8 cellular contexts compared by ENCODE assay signal in the genomic region with DNA sequence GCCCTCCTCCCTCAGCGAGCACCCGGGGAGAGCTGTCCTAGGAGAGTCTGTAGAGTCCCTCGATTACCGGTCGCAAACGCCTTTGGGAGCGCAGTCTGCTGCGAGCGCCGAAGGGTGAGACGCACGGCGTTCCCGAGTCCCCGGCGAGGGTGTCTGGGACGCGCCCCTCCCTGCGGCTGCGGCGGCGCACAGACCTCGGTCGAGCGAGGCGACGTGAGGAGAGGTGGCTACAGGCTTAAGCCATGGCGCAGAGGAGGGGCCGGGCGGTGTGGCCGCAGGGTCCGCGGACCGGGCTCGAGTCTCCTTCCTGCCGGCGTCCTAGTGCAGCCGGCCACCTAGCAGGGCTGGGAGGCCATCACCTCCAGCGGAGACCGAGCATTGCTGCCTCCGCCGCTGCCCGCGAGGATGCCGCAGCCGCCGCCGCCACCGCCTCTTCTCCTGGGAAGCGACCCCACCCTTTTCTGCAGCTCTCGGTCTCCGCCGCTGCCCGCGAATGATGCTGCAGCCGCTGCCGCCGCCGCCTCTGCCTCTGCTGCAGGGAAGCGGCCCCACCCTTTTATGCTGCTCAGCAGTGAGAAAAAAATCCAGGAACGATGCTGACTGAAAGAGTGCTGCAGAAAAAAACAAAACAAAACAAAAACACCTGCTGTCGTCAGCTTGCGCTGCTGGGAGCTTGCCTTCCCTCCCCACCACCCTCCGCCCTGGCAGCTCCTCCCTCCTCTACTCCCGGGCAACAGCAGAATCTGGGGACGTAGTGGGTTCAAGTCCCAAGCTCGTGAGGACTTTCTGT. TPM values are rescaled to one million over a fixed set of nuclear protein-coding genes. Genes with fewer than 3 reads are reported as not detected.
DNase-seq lines count a peak whose midpoint lies in the region; ATAC-seq, FAIRE-seq and TF ChIP-seq lines count a peak whose summit lies in the region.

A gene (minus strand): TSS at position 531 of the 790 bp plus-strand sequence. CDS start 669 bp downstream, outside the sequence.

- H3K36me3 ChIP-seq in breast epithelium: no peaks in the 10 kb centered on the region
- no peaks in the 10 kb centered on the region for H3K36me3 ChIP-seq in bronchial epithelial cell (ENCODE audit: control insufficient read depth, insufficient read depth, low read length)
- H3K36me3 ChIP-seq in small intestine (ENCODE audit: control insufficient read depth in 2 of 2, insufficient read depth in 2 of 2, low read length in 2 of 2): no peaks in the 10 kb centered on the region

- H3K4me1 ChIP-seq in breast epithelium (peaks cover 4 to 7% of the 10 kb centered on the region in 2 donors), small intestine (ENCODE audit: control insufficient read depth in 2 of 2, insufficient read depth in 1 of 2, low read depth in 1 of 2, low read length in 1 of 2) (peaks cover 0 to 5% of the 10 kb centered on the region in 2 donors)

- H3K4me3 Mint-ChIP-seq in MCF 10A (ENCODE audit: unreplicated experiment): no peak within 1 kb of the TSS

- BruUV-seq in MCF 10A (replicated peaks; lab: Mats Ljungman, UMichigan): no TSS peak

- intact Hi-C loops in breast epithelium (cut with DNase I; ENCODE audit: low total_unique reads) (loop anchor here (1.0 kb wide), 1 partner anchor 44 kb away; no protein-coding TSS in a partner anchor), MCF 10A (cut with micrococcal nuclease) (no loop called here)

- H3K4me3 ChIP-seq in breast epithelium: peak within 1 kb of the TSS; percentile 44 to 71 (median 60)
- H3K4me3 ChIP-seq in bronchial epithelial cell (ENCODE audit: low read depth, low read length): peak within 1 kb of the TSS; percentile 17
- peak within 1 kb of the TSS; percentile 21 to 43 for H3K4me3 ChIP-seq in small intestine (ENCODE audit: low read depth in 1 of 2, low read length in 2 of 2)

- H3K27ac Mint-ChIP-seq in MCF 10A (ENCODE audit: low read depth, unreplicated experiment): no peak within 1 kb of the TSS

- TF ChIP-seq CTCF in breast epithelium (IDR thresholded peaks at IDR 0.05): no peak
- TF ChIP-seq CTCF in MCF 10A (IDR thresholded peaks at IDR 0.05; ENCODE audit: unreplicated experiment): no peak
- no peak for TF ChIP-seq CTCF in bronchial epithelial cell (IDR thresholded peaks at IDR 0.05; ENCODE audit: insufficient read depth, low read length, severe bottlenecking)

- POLR2A ChIA-PET in MCF 10A (lab: Yijun Ruan, JAX): no interaction called here

- H3K27me3 ChIP-seq in breast epithelium (peaks cover 0 to 13% of the 10 kb centered on the region in 2 donors), bronchial epithelial cell (ENCODE audit: control insufficient read depth, insufficient read depth, low read length) (peaks cover 34% of the 10 kb centered on the region), small intestine (ENCODE audit: control insufficient read depth in 2 of 2, insufficient read depth in 2 of 2, low read length in 2 of 2) (peaks cover 6 to 10% of the 10 kb centered on the region in 2 donors)

- H3K27ac ChIP-seq in breast epithelium (no peak within 1 kb of the TSS), small intestine (ENCODE audit: low read depth in 1 of 2, low read length in 1 of 2) (no peak within 1 kb of the TSS)

- H3K4me1 Mint-ChIP-seq in MCF 10A (ENCODE audit: insufficient read depth, unreplicated experiment): no peaks in the 10 kb centered on the region

- no peak for FAIRE-seq in bronchial epithelial cell (lab: Jason Lieb, UNC)
- no peak for FAIRE-seq in small intestine (lab: Jason Lieb, UNC)

- TF ChIP-seq POLR2A in breast epithelium (IDR thresholded peaks at IDR 0.05): no peak

- H3K9me3 Mint-ChIP-seq in MCF 10A (ENCODE audit: unreplicated experiment): no peaks in the 10 kb centered on the region

- CTCF ChIA-PET in MCF 10A (lab: Yijun Ruan, JAX): interaction anchor here (0.5 kb wide), 1 partner anchor 16 kb away, joined by 3 read pairs; no protein-coding TSS in a partner anchor

- H3K27me3 Mint-ChIP-seq in MCF 10A (ENCODE audit: insufficient read depth, unreplicated experiment): peaks cover 64% of the 10 kb centered on the region

- 1 to 2% (median 2%) methylated on average over 66 to 67 of the region's 67 CpGs for WGBS in small intestine, 3 donors

- ATAC-seq in GM18870 (IDR thresholded peaks at IDR 0.05; ENCODE audit: unreplicated experiment) (no peak), HG03139 (IDR thresholded peaks at IDR 0.05; ENCODE audit: unreplicated experiment) (no peak)

- H3K9me3 ChIP-seq in breast epithelium (peaks cover 0 to 2% of the 10 kb centered on the region in 2 donors), small intestine (ENCODE audit: control insufficient read depth, low read depth) (no peaks in the 10 kb centered on the region)

- H3K36me3 Mint-ChIP-seq in MCF 10A (ENCODE audit: insufficient read depth, unreplicated experiment): no peaks in the 10 kb centered on the region

- DNase-seq in breast epithelium (ENCODE audit: low spot score in 2 of 2) (no peak), MCF 10A (ENCODE audit: unreplicated experiment) (no peak), NCI-H748 treated with DMSO at 0.1 percent for 48 hours (lab: John Stamatoyannopoulos, UW) (peak; percentile 90), bronchial epithelial cell (ENCODE audit: low read depth) (peak; percentile 11), inferior parietal cortex (ENCODE audit: extremely low spot score) (peak; percentile 42), small intestine (peak; percentile 24)

RNA-seq across cellular contexts. Expression of the gene that starts here (rescaled TPM):
- total RNA-seq in breast epithelium: 1 to 10 TPM; 1.6 to 5.0 (median 2.6) TPM
- total RNA-seq in MCF 10A (2022): not detected in 2 replicates
- total RNA-seq in bronchial epithelial cell: 0.13 TPM in 1 of 2 replicates, not detected in the other
- polyA plus RNA-seq in small intestine: 1 to 10 TPM in 1 of 3 donors, under 1 TPM in 1, not detected in 1; 0.54 to 2.9 TPM

Comparison
In these comparisons a context has a peak if more than half of its experiments do, and no peak if none do; other contexts are left out.
1. Peak in DNase-seq and H3K4me3 ChIP-seq in bronchial epithelial cell; RNA of the gene not detected or under 1 TPM.
2. DNase-seq: peak in NCI-H748 treated with DMSO at 0.1 percent for 48 hours (single experiment), inferior parietal cortex (single experiment) and small intestine (single experiment); none in breast epithelium (0 of 2) and MCF 10A (single experiment).
3. Peak in every context shown above with its lines, with median percentiles within 50 percentile points of each other: H3K4me3 ChIP-seq.